Comparison of ENCODE assay signal across 1 cellular context in the genomic region with DNA sequence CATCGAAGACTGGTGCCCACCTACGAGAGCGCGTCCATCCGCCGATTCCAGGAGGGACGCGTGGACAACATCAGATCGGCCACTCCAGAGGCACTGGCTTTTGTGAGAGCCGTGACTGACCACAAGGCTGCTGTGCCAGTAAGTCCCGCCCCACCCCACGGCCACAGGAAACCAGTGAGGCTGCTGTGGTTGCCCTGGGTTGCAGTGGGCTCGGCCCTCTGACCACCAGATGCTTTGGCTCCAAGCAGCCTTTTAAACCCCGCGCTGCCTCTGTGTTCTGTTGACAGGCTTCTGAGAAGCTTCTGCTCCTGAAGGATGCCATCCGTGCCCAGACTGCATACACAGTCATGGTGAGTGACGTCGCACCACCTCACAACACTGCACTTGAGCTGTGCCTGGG.
TF ChIP-seq lines count a peak whose summit lies in the region.

No MANE protein-coding gene starts in this region.

TF ChIP-seq in HepG2, 621 proteins besides CTCF, POLR2A, EP300 and RAD21:
- TF ChIP-seq, protein P1, sequence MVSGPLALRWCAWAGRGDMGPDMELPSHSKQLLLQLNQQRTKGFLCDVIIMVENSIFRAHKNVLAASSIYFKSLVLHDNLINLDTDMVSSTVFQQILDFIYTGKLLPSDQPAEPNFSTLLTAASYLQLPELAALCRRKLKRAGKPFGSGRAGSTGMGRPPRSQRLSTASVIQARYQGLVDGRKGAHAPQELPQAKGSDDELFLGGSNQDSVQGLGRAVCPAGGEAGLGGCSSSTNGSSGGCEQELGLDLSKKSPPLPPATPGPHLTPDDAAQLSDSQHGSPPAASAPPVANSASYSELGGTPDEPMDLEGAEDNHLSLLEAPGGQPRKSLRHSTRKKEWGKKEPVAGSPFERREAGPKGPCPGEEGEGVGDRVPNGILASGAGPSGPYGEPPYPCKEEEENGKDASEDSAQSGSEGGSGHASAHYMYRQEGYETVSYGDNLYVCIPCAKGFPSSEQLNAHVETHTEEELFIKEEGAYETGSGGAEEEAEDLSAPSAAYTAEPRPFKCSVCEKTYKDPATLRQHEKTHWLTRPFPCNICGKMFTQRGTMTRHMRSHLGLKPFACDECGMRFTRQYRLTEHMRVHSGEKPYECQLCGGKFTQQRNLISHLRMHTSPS (CRISPR knock-in tag; IDR thresholded peaks at IDR 0.05; ENCODE audit: low read depth): no peak
- TF ChIP-seq, protein P2, sequence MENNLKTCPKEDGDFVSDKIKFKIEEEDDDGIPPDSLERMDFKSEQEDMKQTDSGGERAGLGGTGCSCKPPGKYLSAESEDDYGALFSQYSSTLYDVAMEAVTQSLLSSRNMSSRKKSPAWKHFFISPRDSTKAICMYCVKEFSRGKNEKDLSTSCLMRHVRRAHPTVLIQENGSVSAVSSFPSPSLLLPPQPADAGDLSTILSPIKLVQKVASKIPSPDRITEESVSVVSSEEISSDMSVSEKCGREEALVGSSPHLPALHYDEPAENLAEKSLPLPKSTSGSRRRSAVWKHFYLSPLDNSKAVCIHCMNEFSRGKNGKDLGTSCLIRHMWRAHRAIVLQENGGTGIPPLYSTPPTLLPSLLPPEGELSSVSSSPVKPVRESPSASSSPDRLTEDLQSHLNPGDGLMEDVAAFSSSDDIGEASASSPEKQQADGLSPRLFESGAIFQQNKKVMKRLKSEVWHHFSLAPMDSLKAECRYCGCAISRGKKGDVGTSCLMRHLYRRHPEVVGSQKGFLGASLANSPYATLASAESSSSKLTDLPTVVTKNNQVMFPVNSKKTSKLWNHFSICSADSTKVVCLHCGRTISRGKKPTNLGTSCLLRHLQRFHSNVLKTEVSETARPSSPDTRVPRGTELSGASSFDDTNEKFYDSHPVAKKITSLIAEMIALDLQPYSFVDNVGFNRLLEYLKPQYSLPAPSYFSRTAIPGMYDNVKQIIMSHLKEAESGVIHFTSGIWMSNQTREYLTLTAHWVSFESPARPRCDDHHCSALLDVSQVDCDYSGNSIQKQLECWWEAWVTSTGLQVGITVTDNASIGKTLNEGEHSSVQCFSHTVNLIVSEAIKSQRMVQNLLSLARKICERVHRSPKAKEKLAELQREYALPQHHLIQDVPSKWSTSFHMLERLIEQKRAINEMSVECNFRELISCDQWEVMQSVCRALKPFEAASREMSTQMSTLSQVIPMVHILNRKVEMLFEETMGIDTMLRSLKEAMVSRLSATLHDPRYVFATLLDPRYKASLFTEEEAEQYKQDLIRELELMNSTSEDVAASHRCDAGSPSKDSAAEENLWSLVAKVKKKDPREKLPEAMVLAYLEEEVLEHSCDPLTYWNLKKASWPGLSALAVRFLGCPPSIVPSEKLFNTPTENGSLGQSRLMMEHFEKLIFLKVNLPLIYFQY (CRISPR knock-in tag; IDR thresholded peaks at IDR 0.05; ENCODE audit: borderline replicate concordance): no peak
- TF ChIP-seq ZFP1 (CRISPR knock-in tag; IDR thresholded peaks at IDR 0.05): no peak
- TF ChIP-seq FLYWCH1 (CRISPR knock-in tag; IDR thresholded peaks at IDR 0.05): no peak
- TF ChIP-seq, protein P3, sequence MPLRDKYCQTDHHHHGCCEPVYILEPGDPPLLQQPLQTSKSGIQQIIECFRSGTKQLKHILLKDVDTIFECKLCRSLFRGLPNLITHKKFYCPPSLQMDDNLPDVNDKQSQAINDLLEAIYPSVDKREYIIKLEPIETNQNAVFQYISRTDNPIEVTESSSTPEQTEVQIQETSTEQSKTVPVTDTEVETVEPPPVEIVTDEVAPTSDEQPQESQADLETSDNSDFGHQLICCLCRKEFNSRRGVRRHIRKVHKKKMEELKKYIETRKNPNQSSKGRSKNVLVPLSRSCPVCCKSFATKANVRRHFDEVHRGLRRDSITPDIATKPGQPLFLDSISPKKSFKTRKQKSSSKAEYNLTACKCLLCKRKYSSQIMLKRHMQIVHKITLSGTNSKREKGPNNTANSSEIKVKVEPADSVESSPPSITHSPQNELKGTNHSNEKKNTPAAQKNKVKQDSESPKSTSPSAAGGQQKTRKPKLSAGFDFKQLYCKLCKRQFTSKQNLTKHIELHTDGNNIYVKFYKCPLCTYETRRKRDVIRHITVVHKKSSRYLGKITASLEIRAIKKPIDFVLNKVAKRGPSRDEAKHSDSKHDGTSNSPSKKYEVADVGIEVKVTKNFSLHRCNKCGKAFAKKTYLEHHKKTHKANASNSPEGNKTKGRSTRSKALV (CRISPR knock-in tag; IDR thresholded peaks at IDR 0.05): no peak
- TF ChIP-seq ELF1 (CRISPR knock-in tag; IDR thresholded peaks at IDR 0.05): no peak
- no peak for TF ChIP-seq ZNF614 (CRISPR knock-in tag; IDR thresholded peaks at IDR 0.05; ENCODE audit: borderline replicate concordance)
- TF ChIP-seq, protein P4, sequence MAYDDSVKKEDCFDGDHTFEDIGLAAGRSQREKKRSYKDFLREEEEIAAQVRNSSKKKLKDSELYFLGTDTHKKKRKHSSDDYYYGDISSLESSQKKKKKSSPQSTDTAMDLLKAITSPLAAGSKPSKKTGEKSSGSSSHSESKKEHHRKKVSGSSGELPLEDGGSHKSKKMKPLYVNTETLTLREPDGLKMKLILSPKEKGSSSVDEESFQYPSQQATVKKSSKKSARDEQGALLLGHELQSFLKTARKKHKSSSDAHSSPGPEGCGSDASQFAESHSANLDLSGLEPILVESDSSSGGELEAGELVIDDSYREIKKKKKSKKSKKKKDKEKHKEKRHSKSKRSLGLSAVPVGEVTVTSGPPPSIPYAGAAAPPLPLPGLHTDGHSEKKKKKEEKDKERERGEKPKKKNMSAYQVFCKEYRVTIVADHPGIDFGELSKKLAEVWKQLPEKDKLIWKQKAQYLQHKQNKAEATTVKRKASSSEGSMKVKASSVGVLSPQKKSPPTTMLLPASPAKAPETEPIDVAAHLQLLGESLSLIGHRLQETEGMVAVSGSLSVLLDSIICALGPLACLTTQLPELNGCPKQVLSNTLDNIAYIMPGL (CRISPR knock-in tag; IDR thresholded peaks at IDR 0.05; ENCODE audit: borderline replicate concordance in 1 of 2, low read depth in 1 of 2): no peak
- TF ChIP-seq SRSF1 (optimal IDR thresholded peaks at IDR 0.05; ENCODE audit: low read depth, low read length): no peak
- TF ChIP-seq, protein P5, sequence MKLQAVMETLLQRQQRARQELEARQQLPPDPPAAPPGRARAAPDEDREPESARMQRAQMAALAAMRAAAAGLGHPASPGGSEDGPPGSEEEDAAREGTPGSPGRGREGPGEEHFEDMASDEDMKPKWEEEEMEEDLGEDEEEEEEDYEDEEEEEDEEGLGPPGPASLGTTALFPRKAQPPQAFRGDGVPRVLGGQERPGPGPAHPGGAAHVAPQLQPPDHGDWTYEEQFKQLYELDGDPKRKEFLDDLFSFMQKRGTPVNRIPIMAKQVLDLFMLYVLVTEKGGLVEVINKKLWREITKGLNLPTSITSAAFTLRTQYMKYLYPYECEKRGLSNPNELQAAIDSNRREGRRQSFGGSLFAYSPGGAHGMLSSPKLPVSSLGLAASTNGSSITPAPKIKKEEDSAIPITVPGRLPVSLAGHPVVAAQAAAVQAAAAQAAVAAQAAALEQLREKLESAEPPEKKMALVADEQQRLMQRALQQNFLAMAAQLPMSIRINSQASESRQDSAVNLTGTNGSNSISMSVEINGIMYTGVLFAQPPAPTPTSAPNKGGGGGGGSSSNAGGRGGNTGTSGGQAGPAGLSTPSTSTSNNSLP (IDR thresholded peaks at IDR 0.05; ENCODE audit: low read depth, low read length): no peak
- TF ChIP-seq, protein P6, sequence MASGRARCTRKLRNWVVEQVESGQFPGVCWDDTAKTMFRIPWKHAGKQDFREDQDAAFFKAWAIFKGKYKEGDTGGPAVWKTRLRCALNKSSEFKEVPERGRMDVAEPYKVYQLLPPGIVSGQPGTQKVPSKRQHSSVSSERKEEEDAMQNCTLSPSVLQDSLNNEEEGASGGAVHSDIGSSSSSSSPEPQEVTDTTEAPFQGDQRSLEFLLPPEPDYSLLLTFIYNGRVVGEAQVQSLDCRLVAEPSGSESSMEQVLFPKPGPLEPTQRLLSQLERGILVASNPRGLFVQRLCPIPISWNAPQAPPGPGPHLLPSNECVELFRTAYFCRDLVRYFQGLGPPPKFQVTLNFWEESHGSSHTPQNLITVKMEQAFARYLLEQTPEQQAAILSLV (CRISPR knock-in tag; IDR thresholded peaks at IDR 0.05; ENCODE audit: borderline replicate concordance): no peak
- TF ChIP-seq, protein P7, sequence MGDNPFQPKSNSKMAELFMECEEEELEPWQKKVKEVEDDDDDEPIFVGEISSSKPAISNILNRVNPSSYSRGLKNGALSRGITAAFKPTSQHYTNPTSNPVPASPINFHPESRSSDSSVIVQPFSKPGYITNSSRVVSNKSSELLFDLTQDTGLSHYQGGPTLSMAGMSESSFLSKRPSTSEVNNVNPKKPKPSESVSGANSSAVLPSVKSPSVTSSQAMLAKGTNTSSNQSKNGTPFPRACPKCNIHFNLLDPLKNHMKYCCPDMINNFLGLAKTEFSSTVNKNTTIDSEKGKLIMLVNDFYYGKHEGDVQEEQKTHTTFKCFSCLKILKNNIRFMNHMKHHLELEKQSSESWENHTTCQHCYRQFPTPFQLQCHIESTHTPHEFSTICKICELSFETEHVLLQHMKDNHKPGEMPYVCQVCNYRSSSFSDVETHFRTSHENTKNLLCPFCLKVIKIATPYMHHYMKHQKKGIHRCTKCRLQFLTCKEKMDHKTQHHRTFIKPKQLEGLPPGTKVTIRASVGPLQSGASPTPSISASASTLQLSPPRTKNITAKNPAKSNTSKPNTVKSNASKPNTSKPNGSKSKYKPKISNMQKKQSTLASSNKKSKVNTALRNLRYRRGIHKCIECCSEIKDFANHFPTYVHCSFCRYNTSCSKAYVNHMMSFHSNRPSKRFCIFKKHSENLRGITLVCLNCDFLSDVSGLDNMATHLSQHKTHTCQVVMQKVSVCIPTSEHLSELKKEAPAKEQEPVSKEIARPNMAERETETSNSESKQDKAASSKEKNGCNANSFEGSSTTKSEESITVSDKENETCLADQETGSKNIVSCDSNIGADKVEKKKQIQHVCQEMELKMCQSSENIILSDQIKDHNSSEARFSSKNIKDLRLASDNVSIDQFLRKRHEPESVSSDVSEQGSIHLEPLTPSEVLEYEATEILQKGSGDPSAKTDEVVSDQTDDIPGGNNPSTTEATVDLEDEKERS (CRISPR knock-in tag; IDR thresholded peaks at IDR 0.05): no peak
- no peak for TF ChIP-seq KAT2B (IDR thresholded peaks at IDR 0.05; ENCODE audit: borderline replicate concordance, low read depth, low read length)
- TF ChIP-seq, protein P8, sequence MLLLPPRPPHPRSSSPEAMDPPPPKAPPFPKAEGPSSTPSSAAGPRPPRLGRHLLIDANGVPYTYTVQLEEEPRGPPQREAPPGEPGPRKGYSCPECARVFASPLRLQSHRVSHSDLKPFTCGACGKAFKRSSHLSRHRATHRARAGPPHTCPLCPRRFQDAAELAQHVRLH (CRISPR knock-in tag; IDR thresholded peaks at IDR 0.05; ENCODE audit: borderline replicate concordance, low read depth): no peak
- TF ChIP-seq RARA (CRISPR knock-in tag; IDR thresholded peaks at IDR 0.05): no peak
- TF ChIP-seq NCOA2 (CRISPR knock-in tag; IDR thresholded peaks at IDR 0.05): no peak
- no peak for TF ChIP-seq ZNF530 (CRISPR knock-in tag; IDR thresholded peaks at IDR 0.05; ENCODE audit: low read depth)
- no peak for TF ChIP-seq ZBTB8A (CRISPR knock-in tag; IDR thresholded peaks at IDR 0.05; ENCODE audit: borderline replicate concordance, low read depth)
